ENCODE assay signal across 15 cellular contexts in the genomic region with DNA sequence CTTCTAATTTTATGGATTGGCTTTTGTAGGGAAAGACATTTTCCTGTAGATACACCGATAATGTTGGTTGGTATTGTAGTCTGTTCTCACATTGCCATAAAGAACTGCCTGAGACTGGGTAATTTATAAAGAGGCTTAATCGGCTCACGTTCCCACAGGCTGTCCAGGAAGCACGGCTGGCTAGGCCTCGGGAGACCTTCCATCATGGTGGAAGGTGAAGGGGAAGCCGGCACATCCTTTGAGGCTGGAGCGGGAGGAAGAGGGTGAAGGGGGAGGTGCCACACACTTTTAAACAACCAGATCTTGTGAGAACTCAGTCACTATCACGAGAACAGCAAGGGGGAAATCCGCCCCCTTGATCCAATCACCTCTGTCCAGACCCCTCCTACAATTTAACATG.
DNase-seq lines count a peak whose midpoint lies in the region; ATAC-seq and TF ChIP-seq lines count a peak whose summit lies in the region.
"Had no signal": no experiment of that assay in that cellular context is flagged by ENCODE, and none has a peak within 500 bp of the region (broad histone marks: within the 10 kb centered on the region; RNA-seq: fewer than 3 reads in every experiment).

No MANE protein-coding gene starts in this region.

- no peaks in the 10 kb centered on the region for H3K36me3 Mint-ChIP-seq in neural progenitor cell
- H3K36me3 Mint-ChIP-seq: CD4-positive, alpha-beta memory T cell had no signal

- H3K9ac ChIP-seq in BLaER1 treated with 17β-estradiol and CSF1 and Interleukin-3, amounts not matched to agents 10 nM and 100 nM, result no peak overlapping the region
- no peak overlapping the region for H3K9ac ChIP-seq in neural progenitor cell
- H3K9ac ChIP-seq: GM23248 had no signal

- no peak for ATAC-seq in RWPE2 (ENCODE audit: low read depth)
- ATAC-seq in HG02938 (IDR thresholded peaks at IDR 0.05; ENCODE audit: unreplicated experiment), result no peak
- ATAC-seq in upper lobe of left lung (ENCODE audit: low FRiP score in 2 of 2), result no peak
- ATAC-seq in HG03108 (IDR thresholded peaks at IDR 0.05; ENCODE audit: unreplicated experiment), result no peak

- TF ChIP-seq CTCF in RWPE2 (IDR thresholded peaks at IDR 0.05; ENCODE audit: poor library complexity, severe bottlenecking), result no peak
- TF ChIP-seq CTCF in neural progenitor cell (IDR thresholded peaks at IDR 0.05), result no peak
- TF ChIP-seq CTCF in upper lobe of left lung (IDR thresholded peaks at IDR 0.05), result no peak

- peaks cover 3% of the 10 kb centered on the region for H3K4me1 Mint-ChIP-seq in neural progenitor cell
- H3K4me1 Mint-ChIP-seq: CD4-positive, alpha-beta memory T cell had no signal

- peak overlapping the region; percentile 61 for H2AFZ ChIP-seq in neural progenitor cell (replicated peaks)
- H2AFZ ChIP-seq: GM23248 had no signal

- WGBS in upper lobe of left lung, 2 donors, result 87 to 89% methylated on average over 9 of the region's 9 CpGs

- no peak overlapping the region for H3K27ac Mint-ChIP-seq in neural progenitor cell
- H3K27ac Mint-ChIP-seq: CD4-positive, alpha-beta memory T cell had no signal

- peaks cover 3 to 27% (median 12%) of the 10 kb centered on the region in 11 experiments; a peak in 14 of 22 replicates for H3K9me3 ChIP-seq in BLaER1 treated with 17β-estradiol and CSF1 and Interleukin-3, amounts not matched to agents 10 nM and 100 nM (replicated peaks in 1 of 11)
- H3K9me3 ChIP-seq in RWPE2 (ENCODE audit: severe bottlenecking), result no peaks in the 10 kb centered on the region
- no peaks in the 10 kb centered on the region for H3K9me3 ChIP-seq in neural progenitor cell (ENCODE audit: low read depth)
- H3K9me3 ChIP-seq in upper lobe of left lung, result no peaks in the 10 kb centered on the region
- H3K9me3 ChIP-seq: HAP-1 had no signal

- DNase-seq in RWPE2 (ENCODE audit: low spot score) (peak; percentile 31), left kidney (ENCODE audit: low read depth, low spot score) (peak; percentile 34), neural progenitor cell (ENCODE audit: low spot score) (no peak), upper lobe of left lung (no peak)
- DNase-seq: ACHN; CD4-positive, alpha-beta memory T cell; DMS79; EL; GM23248 had no signal

- no peaks in the 10 kb centered on the region for H3K27me3 ChIP-seq in BLaER1 treated with 17β-estradiol and CSF1 and Interleukin-3, amounts not matched to agents 10 nM and 100 nM
- H3K27me3 ChIP-seq in RWPE2 (ENCODE audit: insufficient read depth, poor library complexity, severe bottlenecking) (no peaks in the 10 kb centered on the region), neural progenitor cell (no peaks in the 10 kb centered on the region), upper lobe of left lung (no peaks in the 10 kb centered on the region)

- 0 out of 20 replicates have a peak overlapping the region, but pooled peaks of 1 of the 10 experiments have one; percentile 7 for H3K4me3 ChIP-seq in BLaER1 treated with 17β-estradiol and CSF1 and Interleukin-3, amounts not matched to agents 10 nM and 100 nM
- H3K4me3 ChIP-seq in RWPE2 (ENCODE audit: severe bottlenecking), result no peak overlapping the region
- H3K4me3 ChIP-seq in neural progenitor cell, result no peak overlapping the region
- H3K4me3 ChIP-seq in upper lobe of left lung, result no peak overlapping the region
- H3K4me3 ChIP-seq: GM23248, HAP-1 had no signal

- no peaks in the 10 kb centered on the region for H3K36me3 ChIP-seq in BLaER1 treated with 17β-estradiol and CSF1 and Interleukin-3, amounts not matched to agents 10 nM and 100 nM
- no peaks in the 10 kb centered on the region for H3K36me3 ChIP-seq in RWPE2 (ENCODE audit: low read depth)
- no peaks in the 10 kb centered on the region for H3K36me3 ChIP-seq in neural progenitor cell
- no peaks in the 10 kb centered on the region for H3K36me3 ChIP-seq in upper lobe of left lung
- H3K36me3 ChIP-seq: HAP-1 had no signal

- H3K79me2 ChIP-seq in neural progenitor cell (ENCODE audit: low read depth), result no peaks in the 10 kb centered on the region

- peak overlapping the region in 10 of 11 experiments; percentile 9 to 81 (median 73); a peak in 18 of 22 replicates for H3K4me2 ChIP-seq in BLaER1 treated with 17β-estradiol and CSF1 and Interleukin-3, amounts not matched to agents 10 nM and 100 nM
- no peak overlapping the region for H3K4me2 ChIP-seq in neural progenitor cell

- no peak for TF ChIP-seq POLR2A in upper lobe of left lung (IDR thresholded peaks at IDR 0.05)

- H4K20me1 ChIP-seq in BLaER1 treated with 17β-estradiol and CSF1 and Interleukin-3, amounts not matched to agents 10 nM and 100 nM, result no peaks in the 10 kb centered on the region
- no peaks in the 10 kb centered on the region for H4K20me1 ChIP-seq in neural progenitor cell (ENCODE audit: low read depth)

- no peaks in the 10 kb centered on the region for H3K9me3 Mint-ChIP-seq in neural progenitor cell

- H3K27ac ChIP-seq in BLaER1 treated with 17β-estradiol and CSF1 and Interleukin-3, amounts not matched to agents 10 nM and 100 nM, result 0 out of 22 replicates have a peak overlapping the region, but pooled peaks of 3 of the 11 experiments have one; percentile 0 to 30 (median 27)
- no peak overlapping the region for H3K27ac ChIP-seq in RWPE2 (ENCODE audit: poor library complexity, severe bottlenecking)
- H3K27ac ChIP-seq in neural progenitor cell, result no peak overlapping the region
- no peak overlapping the region for H3K27ac ChIP-seq in upper lobe of left lung
- H3K27ac ChIP-seq: C4-2B, GM23248, HL-60 had no signal

- H3K27me3 Mint-ChIP-seq in neural progenitor cell (ENCODE audit: insufficient read depth, low read depth), result peaks cover 24% of the 10 kb centered on the region

- H3F3A ChIP-seq in neural progenitor cell (ENCODE audit: low read depth), result no peaks in the 10 kb centered on the region

- no peak for TF ChIP-seq EP300 in upper lobe of left lung (IDR thresholded peaks at IDR 0.05)

- no peak overlapping the region for H3K4me3 Mint-ChIP-seq in neural progenitor cell
- H3K4me3 Mint-ChIP-seq: CD4-positive, alpha-beta memory T cell had no signal

- peaks cover 5 to 16% (median 14%) of the 10 kb centered on the region in 10 experiments for H3K4me1 ChIP-seq in BLaER1 treated with 17β-estradiol and CSF1 and Interleukin-3, amounts not matched to agents 10 nM and 100 nM
- H3K4me1 ChIP-seq in RWPE2 (ENCODE audit: insufficient read depth, poor library complexity, severe bottlenecking) (no peaks in the 10 kb centered on the region), neural progenitor cell (no peaks in the 10 kb centered on the region), upper lobe of left lung (no peaks in the 10 kb centered on the region)
- H3K4me1 ChIP-seq: HAP-1 had no signal

Comparison
In these comparisons a context has a peak if more than half of its experiments do, and no peak if none do; other contexts are left out.
1. DNase-seq: peak in RWPE2 (single experiment) and left kidney (single experiment); none in neural progenitor cell (single experiment) and upper lobe of left lung (0 of 2).